In the genomic region with DNA sequence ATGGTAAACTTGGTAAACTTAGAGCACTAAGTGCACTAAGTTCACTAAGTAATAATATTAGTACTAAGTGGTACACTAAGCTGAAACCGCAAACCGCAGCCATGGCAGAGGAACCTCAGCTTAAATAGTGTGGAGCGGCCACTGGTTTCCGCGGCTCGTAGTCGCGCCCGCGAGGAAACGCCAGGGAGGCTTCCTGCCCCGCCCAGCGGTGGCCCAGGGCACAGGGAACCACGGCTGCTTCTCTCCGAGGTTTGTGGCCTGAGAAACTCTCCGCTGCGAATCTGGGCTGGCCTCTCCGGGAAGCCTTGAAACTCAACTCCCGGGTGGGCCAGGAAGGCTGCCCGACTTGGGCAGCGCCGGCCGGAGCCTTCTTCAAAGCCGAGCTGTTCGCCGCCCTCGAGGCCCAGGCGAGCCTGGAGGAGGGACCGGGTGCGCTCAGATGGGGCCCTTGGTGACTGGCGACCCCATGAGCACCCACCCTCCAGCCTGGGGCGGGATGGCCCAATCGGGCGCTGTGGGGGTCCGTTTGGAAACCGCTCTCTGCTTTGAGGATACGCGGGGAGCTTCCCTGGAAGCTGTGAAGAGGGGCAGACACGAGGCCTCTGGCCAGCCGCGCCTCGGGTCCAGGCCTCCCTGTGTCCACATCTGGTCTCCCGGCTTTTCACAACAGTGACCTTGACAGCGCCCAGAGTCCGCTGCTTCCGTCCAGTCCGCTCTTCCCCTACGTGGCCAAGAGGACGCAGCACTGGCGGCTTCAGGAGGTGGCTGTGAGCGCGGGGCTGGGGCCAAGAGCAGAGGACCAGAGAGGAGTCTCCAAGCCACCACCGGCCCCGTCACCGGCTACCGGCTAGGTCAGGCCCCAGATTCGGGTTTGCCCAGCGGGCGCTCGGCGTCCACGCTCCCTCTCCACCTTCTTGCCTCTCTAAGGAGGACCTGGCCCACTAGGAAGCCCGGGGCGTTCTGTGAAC, we compare ENCODE assay signal across 1 cellular context.
TF ChIP-seq lines count a peak whose summit lies in the region.

No MANE protein-coding gene starts in this region.

TF ChIP-seq in HepG2, 621 proteins besides CTCF, POLR2A, EP300 and RAD21 (continued from another document and continues in another):
- TF ChIP-seq ZNF333 (CRISPR knock-in tag; IDR thresholded peaks at IDR 0.05; ENCODE audit: borderline replicate concordance) (peak; percentile 14; the same call in 1 of the 2 replicates), HBP1 (CRISPR knock-in tag; IDR thresholded peaks at IDR 0.05; ENCODE audit: low read depth) (no peak), RBM39 (IDR thresholded peaks at IDR 0.05; ENCODE audit: low read depth, low read length, poor library complexity, severe bottlenecking) (no peak), HHEX (CRISPR knock-in tag; IDR thresholded peaks at IDR 0.05) (no peak), ZFP36L1 (CRISPR knock-in tag; IDR thresholded peaks at IDR 0.05) (no peak), RXRB (CRISPR knock-in tag; IDR thresholded peaks at IDR 0.05; ENCODE audit: borderline replicate concordance) (peak; percentile 29; the same call in 1 of the 2 replicates), MAFF (IDR thresholded peaks at IDR 0.05; ENCODE audit: low read depth, low read length) (no peak), ZNF792 (CRISPR knock-in tag; IDR thresholded peaks at IDR 0.05) (no peak), MYNN (CRISPR knock-in tag; IDR thresholded peaks at IDR 0.05; ENCODE audit: low read depth) (no peak), ZNF367 (CRISPR knock-in tag; IDR thresholded peaks at IDR 0.05; ENCODE audit: borderline replicate concordance) (no peak), ZNF607 (CRISPR knock-in tag; IDR thresholded peaks at IDR 0.05; ENCODE audit: borderline replicate concordance) (no peak), FOXA1 (IDR thresholded peaks at IDR 0.05) (no peak), FOXA1 (CRISPR knock-in tag; IDR thresholded peaks at IDR 0.05) (0 out of 2 replicates have a peak, but pooled peaks have one; percentile 19), ZNF136 (CRISPR knock-in tag; IDR thresholded peaks at IDR 0.05; ENCODE audit: low read depth) (no peak), ADNP (CRISPR knock-in tag; IDR thresholded peaks at IDR 0.05) (no peak), ATF7 (IDR thresholded peaks at IDR 0.05) (no peak), ATF7 (CRISPR knock-in tag; IDR thresholded peaks at IDR 0.05) (no peak), ZNF605 (CRISPR knock-in tag; IDR thresholded peaks at IDR 0.05) (no peak), ZNF441 (CRISPR knock-in tag; IDR thresholded peaks at IDR 0.05; ENCODE audit: borderline replicate concordance) (no peak), UBTF (CRISPR knock-in tag; IDR thresholded peaks at IDR 0.05) (peak; percentile 92), ZNF530 (CRISPR knock-in tag; IDR thresholded peaks at IDR 0.05; ENCODE audit: low read depth) (no peak), ZNF563 (CRISPR knock-in tag; IDR thresholded peaks at IDR 0.05) (peak; percentile 55; the same call in 1 of the 2 replicates), FLYWCH1 (CRISPR knock-in tag; IDR thresholded peaks at IDR 0.05) (no peak), GATAD2A (CRISPR knock-in tag; IDR thresholded peaks at IDR 0.05) (peak; percentile 45; the same call in 1 of the 2 replicates), NFKBIZ (CRISPR knock-in tag; IDR thresholded peaks at IDR 0.05) (0 out of 2 replicates have a peak, but pooled peaks have one; percentile 43), SATB2 (CRISPR knock-in tag; IDR thresholded peaks at IDR 0.05) (no peak), ZNF354B (CRISPR knock-in tag; IDR thresholded peaks at IDR 0.05) (no peak), ZNF839 (CRISPR knock-in tag; IDR thresholded peaks at IDR 0.05; ENCODE audit: borderline replicate concordance) (no peak), HDAC1 (CRISPR knock-in tag; IDR thresholded peaks at IDR 0.05) (0 out of 2 replicates have a peak, but pooled peaks have one; percentile 21), PAF1 (CRISPR knock-in tag; IDR thresholded peaks at IDR 0.05) (no peak), PCBP2 (optimal IDR thresholded peaks at IDR 0.05; ENCODE audit: low read depth, low read length, poor library complexity, severe bottlenecking) (no peak), ZNF446 (CRISPR knock-in tag; IDR thresholded peaks at IDR 0.05) (no peak), ZNF512 (CRISPR knock-in tag; IDR thresholded peaks at IDR 0.05) (no peak), SCMH1 (CRISPR knock-in tag; IDR thresholded peaks at IDR 0.05; ENCODE audit: borderline replicate concordance) (0 out of 2 replicates have a peak, but pooled peaks have one; percentile 33), ZNF558 (CRISPR knock-in tag; IDR thresholded peaks at IDR 0.05; ENCODE audit: borderline replicate concordance) (no peak), NPAS2 (CRISPR knock-in tag; IDR thresholded peaks at IDR 0.05; ENCODE audit: borderline replicate concordance) (no peak), FOXK2 (IDR thresholded peaks at IDR 0.05) (no peak), U2AF2 (IDR thresholded peaks at IDR 0.05; ENCODE audit: low read depth, low read length) (no peak)
- TF ChIP-seq, protein P1, sequence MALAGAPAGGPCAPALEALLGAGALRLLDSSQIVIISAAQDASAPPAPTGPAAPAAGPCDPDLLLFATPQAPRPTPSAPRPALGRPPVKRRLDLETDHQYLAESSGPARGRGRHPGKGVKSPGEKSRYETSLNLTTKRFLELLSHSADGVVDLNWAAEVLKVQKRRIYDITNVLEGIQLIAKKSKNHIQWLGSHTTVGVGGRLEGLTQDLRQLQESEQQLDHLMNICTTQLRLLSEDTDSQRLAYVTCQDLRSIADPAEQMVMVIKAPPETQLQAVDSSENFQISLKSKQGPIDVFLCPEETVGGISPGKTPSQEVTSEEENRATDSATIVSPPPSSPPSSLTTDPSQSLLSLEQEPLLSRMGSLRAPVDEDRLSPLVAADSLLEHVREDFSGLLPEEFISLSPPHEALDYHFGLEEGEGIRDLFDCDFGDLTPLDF (CRISPR knock-in tag; IDR thresholded peaks at IDR 0.05), result no peak
- TF ChIP-seq, protein P2, sequence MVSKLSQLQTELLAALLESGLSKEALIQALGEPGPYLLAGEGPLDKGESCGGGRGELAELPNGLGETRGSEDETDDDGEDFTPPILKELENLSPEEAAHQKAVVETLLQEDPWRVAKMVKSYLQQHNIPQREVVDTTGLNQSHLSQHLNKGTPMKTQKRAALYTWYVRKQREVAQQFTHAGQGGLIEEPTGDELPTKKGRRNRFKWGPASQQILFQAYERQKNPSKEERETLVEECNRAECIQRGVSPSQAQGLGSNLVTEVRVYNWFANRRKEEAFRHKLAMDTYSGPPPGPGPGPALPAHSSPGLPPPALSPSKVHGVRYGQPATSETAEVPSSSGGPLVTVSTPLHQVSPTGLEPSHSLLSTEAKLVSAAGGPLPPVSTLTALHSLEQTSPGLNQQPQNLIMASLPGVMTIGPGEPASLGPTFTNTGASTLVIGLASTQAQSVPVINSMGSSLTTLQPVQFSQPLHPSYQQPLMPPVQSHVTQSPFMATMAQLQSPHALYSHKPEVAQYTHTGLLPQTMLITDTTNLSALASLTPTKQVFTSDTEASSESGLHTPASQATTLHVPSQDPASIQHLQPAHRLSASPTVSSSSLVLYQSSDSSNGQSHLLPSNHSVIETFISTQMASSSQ (IDR thresholded peaks at IDR 0.05; ENCODE audit: low read depth), result no peak
- TF ChIP-seq, protein P2 (CRISPR knock-in tag; IDR thresholded peaks at IDR 0.05; ENCODE audit: borderline replicate concordance), result no peak
- TF ChIP-seq, protein P3, sequence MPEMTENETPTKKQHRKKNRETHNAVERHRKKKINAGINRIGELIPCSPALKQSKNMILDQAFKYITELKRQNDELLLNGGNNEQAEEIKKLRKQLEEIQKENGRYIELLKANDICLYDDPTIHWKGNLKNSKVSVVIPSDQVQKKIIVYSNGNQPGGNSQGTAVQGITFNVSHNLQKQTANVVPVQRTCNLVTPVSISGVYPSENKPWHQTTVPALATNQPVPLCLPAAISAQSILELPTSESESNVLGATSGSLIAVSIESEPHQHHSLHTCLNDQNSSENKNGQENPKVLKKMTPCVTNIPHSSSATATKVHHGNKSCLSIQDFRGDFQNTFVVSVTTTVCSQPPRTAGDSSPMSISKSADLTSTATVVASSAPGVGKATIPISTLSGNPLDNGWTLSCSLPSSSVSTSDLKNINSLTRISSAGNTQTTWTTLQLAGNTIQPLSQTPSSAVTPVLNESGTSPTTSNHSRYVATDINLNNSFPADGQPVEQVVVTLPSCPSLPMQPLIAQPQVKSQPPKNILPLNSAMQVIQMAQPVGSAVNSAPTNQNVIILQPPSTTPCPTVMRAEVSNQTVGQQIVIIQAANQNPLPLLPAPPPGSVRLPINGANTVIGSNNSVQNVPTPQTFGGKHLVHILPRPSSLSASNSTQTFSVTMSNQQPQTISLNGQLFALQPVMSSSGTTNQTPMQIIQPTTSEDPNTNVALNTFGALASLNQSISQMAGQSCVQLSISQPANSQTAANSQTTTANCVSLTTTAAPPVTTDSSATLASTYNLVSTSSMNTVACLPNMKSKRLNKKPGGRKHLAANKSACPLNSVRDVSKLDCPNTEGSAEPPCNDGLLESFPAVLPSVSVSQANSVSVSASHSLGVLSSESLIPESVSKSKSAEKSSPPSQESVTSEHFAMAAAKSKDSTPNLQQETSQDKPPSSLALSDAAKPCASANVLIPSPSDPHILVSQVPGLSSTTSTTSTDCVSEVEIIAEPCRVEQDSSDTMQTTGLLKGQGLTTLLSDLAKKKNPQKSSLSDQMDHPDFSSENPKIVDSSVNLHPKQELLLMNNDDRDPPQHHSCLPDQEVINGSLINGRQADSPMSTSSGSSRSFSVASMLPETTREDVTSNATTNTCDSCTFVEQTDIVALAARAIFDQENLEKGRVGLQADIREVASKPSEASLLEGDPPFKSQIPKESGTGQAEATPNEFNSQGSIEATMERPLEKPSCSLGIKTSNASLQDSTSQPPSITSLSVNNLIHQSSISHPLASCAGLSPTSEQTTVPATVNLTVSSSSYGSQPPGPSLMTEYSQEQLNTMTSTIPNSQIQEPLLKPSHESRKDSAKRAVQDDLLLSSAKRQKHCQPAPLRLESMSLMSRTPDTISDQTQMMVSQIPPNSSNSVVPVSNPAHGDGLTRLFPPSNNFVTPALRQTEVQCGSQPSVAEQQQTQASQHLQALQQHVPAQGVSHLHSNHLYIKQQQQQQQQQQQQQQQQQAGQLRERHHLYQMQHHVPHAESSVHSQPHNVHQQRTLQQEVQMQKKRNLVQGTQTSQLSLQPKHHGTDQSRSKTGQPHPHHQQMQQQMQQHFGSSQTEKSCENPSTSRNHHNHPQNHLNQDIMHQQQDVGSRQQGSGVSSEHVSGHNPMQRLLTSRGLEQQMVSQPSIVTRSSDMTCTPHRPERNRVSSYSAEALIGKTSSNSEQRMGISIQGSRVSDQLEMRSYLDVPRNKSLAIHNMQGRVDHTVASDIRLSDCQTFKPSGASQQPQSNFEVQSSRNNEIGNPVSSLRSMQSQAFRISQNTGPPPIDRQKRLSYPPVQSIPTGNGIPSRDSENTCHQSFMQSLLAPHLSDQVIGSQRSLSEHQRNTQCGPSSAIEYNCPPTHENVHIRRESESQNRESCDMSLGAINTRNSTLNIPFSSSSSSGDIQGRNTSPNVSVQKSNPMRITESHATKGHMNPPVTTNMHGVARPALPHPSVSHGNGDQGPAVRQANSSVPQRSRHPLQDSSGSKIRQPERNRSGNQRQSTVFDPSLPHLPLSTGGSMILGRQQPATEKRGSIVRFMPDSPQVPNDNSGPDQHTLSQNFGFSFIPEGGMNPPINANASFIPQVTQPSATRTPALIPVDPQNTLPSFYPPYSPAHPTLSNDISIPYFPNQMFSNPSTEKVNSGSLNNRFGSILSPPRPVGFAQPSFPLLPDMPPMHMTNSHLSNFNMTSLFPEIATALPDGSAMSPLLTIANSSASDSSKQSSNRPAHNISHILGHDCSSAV (CRISPR knock-in tag; IDR thresholded peaks at IDR 0.05; ENCODE audit: borderline replicate concordance), result no peak
